8 cellular contexts compared by ENCODE assay signal in the genomic region with DNA sequence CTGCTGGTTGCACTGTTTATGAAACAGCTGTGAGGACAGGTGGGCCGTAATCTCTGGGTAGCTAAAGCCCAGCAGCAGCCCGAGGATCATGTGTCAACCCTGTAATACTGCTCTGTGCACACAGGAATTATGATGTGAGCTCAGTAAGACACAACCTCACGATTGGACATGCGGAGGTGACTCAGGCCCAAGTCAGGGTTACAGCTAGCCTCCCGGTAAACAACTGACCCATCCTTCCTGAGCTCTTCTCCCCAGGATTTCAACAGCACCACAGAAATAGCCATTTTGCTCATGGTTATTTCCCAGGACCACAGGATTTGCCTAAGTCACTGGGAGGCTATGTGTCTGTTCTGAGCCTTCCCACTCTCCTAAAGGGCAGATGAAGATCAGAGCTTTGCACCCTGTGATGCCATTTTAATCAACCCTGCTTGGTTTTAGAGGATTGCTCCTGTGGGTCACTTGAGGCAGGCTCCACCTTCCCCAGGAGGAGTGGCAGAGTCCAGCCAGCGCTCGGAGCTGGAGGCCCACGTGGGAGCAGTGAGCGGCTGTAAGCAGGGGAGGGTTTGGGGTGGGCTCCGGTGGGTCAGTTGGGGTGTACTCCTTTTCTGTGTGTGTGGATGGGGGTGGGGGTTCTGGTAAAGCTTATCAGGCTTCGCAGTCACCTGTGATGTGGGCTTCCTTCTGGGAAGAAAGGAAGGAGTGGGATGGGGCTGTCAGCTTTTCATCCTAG. TPM values are rescaled to one million over a fixed set of nuclear protein-coding genes. Genes with fewer than 3 reads are reported as not detected.
DNase-seq lines count a peak whose midpoint lies in the region; ATAC-seq lines count a peak whose summit lies in the region.

A gene (plus strand): TSS at position 363 of the 730 bp plus-strand sequence. CDS start 6,256 bp downstream, outside the sequence.

- POLR2A ChIA-PET in activated CD4-positive, alpha-beta memory T cell treated with anti-CD3 and anti-CD28 coated beads, Interleukin-2, amount 10 ng/mL, durations not matched to agents 7 days and 5 days (lab: Charles Lee), result interaction anchor here (1.0 to 6.1 kb wide), 17 partner anchors 9 to 1490 kb away, joined by 3 to 33 read pairs (median 4); a partner anchor contains a TSS

- peak within 1 kb of the TSS; percentile 90 for H3K27ac Mint-ChIP-seq in activated CD4-positive, alpha-beta memory T cell treated with anti-CD3 and anti-CD28 coated beads, Interleukin-2, amount 10 ng/mL, durations not matched to agents 7 days and 5 days

- DNase-seq in CD1c-positive myeloid dendritic cell (ENCODE audit: extremely low spot score), result peak; percentile 73
- peak; percentile 49 for DNase-seq in NCI-H1694 treated with DMSO at 0.1 percent for 48 hours (lab: John Stamatoyannopoulos, UW)
- DNase-seq in activated CD4-positive, alpha-beta memory T cell treated with anti-CD3 and anti-CD28 coated beads, Interleukin-2, amount 10 ng/mL, durations not matched to agents 7 days and 5 days, result no peak
- DNase-seq in fibroblast of the conjunctiva (ENCODE audit: low read depth), result peak; percentile 70
- peak; percentile 94 for DNase-seq in renal cortical epithelial cell (ENCODE audit: low read depth)
- DNase-seq in LoVo (ENCODE audit: low spot score), result no peak

- H3K36me3 Mint-ChIP-seq in activated CD4-positive, alpha-beta memory T cell treated with anti-CD3 and anti-CD28 coated beads, Interleukin-2, amount 10 ng/mL, durations not matched to agents 7 days and 5 days (ENCODE audit: low read depth), result peaks cover 14% of the 10 kb centered on the region

- no peaks in the 10 kb centered on the region for H3K9me3 Mint-ChIP-seq in activated CD4-positive, alpha-beta memory T cell treated with anti-CD3 and anti-CD28 coated beads, Interleukin-2, amount 10 ng/mL, durations not matched to agents 7 days and 5 days

- peak; percentile 23 for ATAC-seq in GM19395 (IDR thresholded peaks at IDR 0.05; ENCODE audit: unreplicated experiment)
- no peak for ATAC-seq in HG03520 (IDR thresholded peaks at IDR 0.05; ENCODE audit: unreplicated experiment)

- peaks cover 73% of the 10 kb centered on the region for H3K4me1 Mint-ChIP-seq in activated CD4-positive, alpha-beta memory T cell treated with anti-CD3 and anti-CD28 coated beads, Interleukin-2, amount 10 ng/mL, durations not matched to agents 7 days and 5 days

- H3K4me3 Mint-ChIP-seq in activated CD4-positive, alpha-beta memory T cell treated with anti-CD3 and anti-CD28 coated beads, Interleukin-2, amount 10 ng/mL, durations not matched to agents 7 days and 5 days, result peak within 1 kb of the TSS; percentile 84

- CTCF ChIA-PET in activated CD4-positive, alpha-beta memory T cell treated with anti-CD3 and anti-CD28 coated beads, Interleukin-2, amount 10 ng/mL, durations not matched to agents 7 days and 5 days (lab: Charles Lee), result interaction anchor here (1.0 to 11.1 kb wide), 8 partner anchors 9 to 282 kb away, joined by 3 to 66 read pairs (median 8); a partner anchor contains a TSS

- H3K27me3 Mint-ChIP-seq in activated CD4-positive, alpha-beta memory T cell treated with anti-CD3 and anti-CD28 coated beads, Interleukin-2, amount 10 ng/mL, durations not matched to agents 7 days and 5 days, result peaks cover under 1% of the 10 kb centered on the region

RNA-seq across cellular contexts. Expression of the gene that starts here (rescaled TPM):
- 10 to 100 TPM; 21.4 to 23.3 TPM for total RNA-seq in activated CD4-positive, alpha-beta memory T cell treated with anti-CD3 and anti-CD28 coated beads, Interleukin-2, amount 10 ng/mL, durations not matched to agents 7 days and 5 days
- 6.7 and 6.8 TPM in 2 replicates for total RNA-seq in renal cortical epithelial cell

Comparison
In these comparisons a context has a peak if more than half of its experiments do, and no peak if none do; other contexts are left out.
1. DNase-seq: peak in CD1c-positive myeloid dendritic cell (single experiment), NCI-H1694 treated with DMSO at 0.1 percent for 48 hours (single experiment), fibroblast of the conjunctiva (single experiment) and renal cortical epithelial cell (single experiment); none in activated CD4-positive, alpha-beta memory T cell treated with anti-CD3 and anti-CD28 coated beads, Interleukin-2, amount 10 ng/mL, durations not matched to agents 7 days and 5 days (single experiment) and LoVo (single experiment).